In the genomic region with DNA sequence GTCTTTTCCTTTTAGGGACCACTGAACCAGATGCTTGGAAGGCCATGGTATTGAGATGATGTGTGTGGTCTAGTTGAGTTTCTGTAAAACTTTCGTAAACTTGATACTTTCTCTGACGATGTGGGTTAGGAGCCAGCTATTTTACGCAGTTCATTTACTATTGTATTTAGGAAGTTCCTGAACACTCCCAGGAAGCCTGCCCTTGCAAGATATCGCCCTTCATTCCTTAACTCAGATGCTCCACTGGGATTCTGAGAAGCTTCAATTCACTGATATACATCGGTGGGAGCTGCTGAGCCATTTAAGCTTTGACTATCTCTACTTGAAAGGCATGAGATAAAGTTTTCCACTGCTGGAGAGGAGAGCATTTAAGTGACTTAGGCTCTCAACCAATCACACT, we compare ENCODE assay signal across 8 cellular contexts.
"Had no signal": no experiment of that assay in that cellular context is flagged by ENCODE, and none has a peak within 500 bp of the region (broad histone marks: within the 10 kb centered on the region; RNA-seq: fewer than 3 reads in every experiment).

No MANE protein-coding gene starts in this region.

- DNase-seq: HCEC 1CT, HFFc6 had no signal

- H3K4me3 Mint-ChIP-seq: GM23338, H9, HFFc6, IgD-negative memory B cell had no signal

- H3K4me3 ChIP-seq: GM23338 had no signal

- H3K36me3 Mint-ChIP-seq: IgD-negative memory B cell had no signal

- FAIRE-seq: H54, HepG2 had no signal

- H3K9me3 Mint-ChIP-seq: GM23338, H9, HFFc6 had no signal

- H3K4me1 Mint-ChIP-seq: IgD-negative memory B cell had no signal

- H3K27ac Mint-ChIP-seq: GM23338, H9, HFFc6, IgD-negative memory B cell had no signal

- H3K27ac ChIP-seq: HL-60 had no signal
